8 cellular contexts compared by ENCODE assay signal in genomic region chr5:79133657-79134451, GRCh38. TPM values are rescaled to one million over a fixed set of nuclear protein-coding genes. Genes with fewer than 3 reads are reported as not detected.
DNase-seq lines count a peak whose midpoint lies in the region; ATAC-seq, FAIRE-seq and TF ChIP-seq lines count a peak whose summit lies in the region.

No MANE protein-coding gene starts in this region.

- H3K27ac ChIP-seq in dorsolateral prefrontal cortex (peak overlapping the region in 54 of 59 donors; percentile 3 to 88 (median 68)), right lobe of liver (peak overlapping the region in 1 of 3 donors; percentile 49)

- TF ChIP-seq POLR2A in H54 (IDR thresholded peaks at IDR 0.05; ENCODE audit: low read depth, low read length) (no peak), right lobe of liver (IDR thresholded peaks at IDR 0.05) (no peak)

- DNase-seq in AG09309 (ENCODE audit: low read depth) (peak; percentile 78), H54 (ENCODE audit: insufficient read length, low spot score) (peak; percentile 20), NCI-H524 (lab: John Stamatoyannopoulos, UW) (peak; percentile 54 to 83), dorsolateral prefrontal cortex (peak; percentile 27 to 76 (median 57)), right lobe of liver (peak in 1 of 3 donors; percentile 39)
- peak; percentile 62 for DNase-seq in activated CD4-positive, alpha-beta T cell treated with anti-CD3 and anti-CD28 coated beads, Interleukin-2, amount 50 U/mL, for 1 hour
- peak; percentile 52 to 57 for DNase-seq in stimulated activated CD4-positive, alpha-beta T cell treated with anti-CD3 and anti-CD28 coated beads, Interleukin-4, amount 100 ng/mL, for 4 hours

- H3K4me1 ChIP-seq in right lobe of liver: peaks cover 0 to 19% (median 4%) of the 10 kb centered on the region in 4 donors

- peak; percentile 83 for TF ChIP-seq CTCF in AG09309 (IDR thresholded peaks at IDR 0.05; ENCODE audit: control insufficient read depth, insufficient read depth, low read depth, low read length, missing control alignments)
- TF ChIP-seq CTCF in dorsolateral prefrontal cortex (IDR thresholded peaks at IDR 0.05 in 54 of 56, conservative IDR thresholded peaks at IDR 0.05 in 2 of 56; ENCODE audit: low read depth in 1 of 56, partially characterized antibody in 56 of 56): peak in 55 of 56 donors; percentile 37 to 79 (median 65)
- TF ChIP-seq CTCF in right lobe of liver (IDR thresholded peaks at IDR 0.05): peak; percentile 54 to 78 (median 63)

- intact Hi-C loops in dorsolateral prefrontal cortex (cut with DNase I) (loop anchor here (1.0 to 10.0 kb wide), 6 partner anchors 109 to 948 kb away; no protein-coding TSS in a partner anchor), right lobe of liver (cut with DNase I) (no loop called here)

- FAIRE-seq in H54 (lab: Jason Lieb, UNC): peak; percentile 55

- H3K36me3 ChIP-seq in right lobe of liver: peaks cover 0 to 25% (median 0%) of the 10 kb centered on the region in 4 donors

- 3% methylated on average over 11 of the region's 11 CpGs for WGBS in right lobe of liver (ENCODE audit: insufficient coverage, low coverage, low lambda C conversion rate, missing lambda C conversion rate)

- H3K4me3 ChIP-seq in AG09309 (ENCODE audit: control insufficient read depth, low read depth, low read length): peak overlapping the region; percentile 43
- H3K4me3 ChIP-seq in dorsolateral prefrontal cortex: peak overlapping the region in 57 of 59 donors; percentile 6 to 66 (median 41)
- H3K4me3 ChIP-seq in right lobe of liver: no peak overlapping the region

- ATAC-seq in right lobe of liver (peak; percentile 53 to 85 (median 74)), HG03432 (IDR thresholded peaks at IDR 0.05; ENCODE audit: unreplicated experiment) (no peak)

- no peaks in the 10 kb centered on the region for H3K27me3 ChIP-seq in dorsolateral prefrontal cortex
- H3K27me3 ChIP-seq in right lobe of liver: no peaks in the 10 kb centered on the region

- no peaks in the 10 kb centered on the region for H3K9me3 ChIP-seq in right lobe of liver

RNA-seq across cellular contexts. Expression of gene BHMT, which starts 22.2 kb away (rescaled TPM):
- total RNA-seq in dorsolateral prefrontal cortex (1 to 10 TPM in 81 of 120 experiments, under 1 TPM in 36, not detected in 3; 0.24 to 5.1 (median 1.4) TPM), right lobe of liver (100 to 1,000 TPM; 105 to 899 (median 225) TPM)

Comparison
In these comparisons a context has a peak if more than half of its experiments do, and no peak if none do; other contexts are left out.
1. H3K4me3 ChIP-seq: peak in AG09309 (single experiment) and dorsolateral prefrontal cortex (57 of 59); none in right lobe of liver (0 of 3).
2. RNA of gene BHMT, which starts 22.2 kb away (total RNA-seq): 105 to 899 TPM in right lobe of liver; 0.24 to 5.1 TPM in dorsolateral prefrontal cortex; every median in the first group is over 10 times any median in the second.
3. intact Hi-C loops: an anchor here in dorsolateral prefrontal cortex (1.0 to 10.0 kb wide); none called in right lobe of liver.
4. Peak in every context shown above with its lines, with median percentiles within 50 percentile points of each other: CTCF ChIP-seq.